10 cellular contexts compared by ENCODE assay signal in genomic region chr5:176366575-176366894, GRCh38. TPM values are rescaled to one million over a fixed set of nuclear protein-coding genes. Genes with fewer than 3 reads are reported as not detected.
DNase-seq lines count a peak whose midpoint lies in the region; ATAC-seq and TF ChIP-seq lines count a peak whose summit lies in the region.
"Had no signal": no experiment of that assay in that cellular context is flagged by ENCODE, and none has a peak within 500 bp of the region (broad histone marks: within the 10 kb centered on the region; RNA-seq: fewer than 3 reads in every experiment).

No MANE protein-coding gene starts in this region.

- H3K36me3 Mint-ChIP-seq in effector memory CD8-positive, alpha-beta T cell (ENCODE audit: insufficient read depth) = peaks cover 28% of the 10 kb centered on the region
- H3K36me3 Mint-ChIP-seq in nephron progenitor cell (ENCODE audit: low read depth) = peaks cover 37% of the 10 kb centered on the region

- H3K9me2 ChIP-seq in Karpas-422 (replicated peaks; ENCODE audit: insufficient read depth, low read length) = no peaks in the 10 kb centered on the region

- H3K9me3 ChIP-seq in BE2C = no peaks in the 10 kb centered on the region
- no peaks in the 10 kb centered on the region for H3K9me3 ChIP-seq in Karpas-422 (ENCODE audit: low read length)
- H3K9me3 ChIP-seq: neutrophil had no signal

- no peak overlapping the region for H3K27ac ChIP-seq in Karpas-422 (ENCODE audit: low read length)
- H3K27ac ChIP-seq: neutrophil had no signal

- peak overlapping the region; percentile 78 to 83 for H3K4me3 Mint-ChIP-seq in effector memory CD8-positive, alpha-beta T cell
- H3K4me3 Mint-ChIP-seq in nephron progenitor cell = peak overlapping the region; percentile 79

- H3K4me1 Mint-ChIP-seq in effector memory CD8-positive, alpha-beta T cell (ENCODE audit: low read depth in 2 of 2) = peaks cover 7 to 14% of the 10 kb centered on the region in 2 donors
- H3K4me1 Mint-ChIP-seq in nephron progenitor cell = peaks cover 19% of the 10 kb centered on the region

- H3K79me2 ChIP-seq in Karpas-422 (ENCODE audit: low read length) = peaks cover under 1% of the 10 kb centered on the region; the same call in 1 of the 2 replicates

- H3K4me3 ChIP-seq in BE2C (ENCODE audit: low read depth, low read length) = peak overlapping the region; percentile 80
- H3K4me3 ChIP-seq in Karpas-422 (ENCODE audit: low read length) = peak overlapping the region; percentile 78; the same call in 1 of the 2 replicates

- H3K9me3 Mint-ChIP-seq in effector memory CD8-positive, alpha-beta T cell = no peaks in the 10 kb centered on the region
- H3K9me3 Mint-ChIP-seq in nephron progenitor cell = no peaks in the 10 kb centered on the region

- H3K27ac Mint-ChIP-seq in effector memory CD8-positive, alpha-beta T cell = peak overlapping the region in 1 of 2 donors; percentile 69
- no peak overlapping the region for H3K27ac Mint-ChIP-seq in nephron progenitor cell

- peak overlapping the region; percentile 85 for H3K4me2 ChIP-seq in Karpas-422 (ENCODE audit: low read depth, low read length, poor library complexity, severe bottlenecking)

- TF ChIP-seq CTCF in BE2C (IDR thresholded peaks at IDR 0.05; ENCODE audit: low read depth, low read length) (no peak), nephron progenitor cell (IDR thresholded peaks at IDR 0.05) (no peak)

- peak overlapping the region; percentile 77 for H3K9ac ChIP-seq in Karpas-422 (ENCODE audit: low read length)

- H3K27me3 ChIP-seq in BE2C (no peaks in the 10 kb centered on the region), Karpas-422 (ENCODE audit: low read length) (no peaks in the 10 kb centered on the region)

- DNase-seq in BE2C (no peak), Karpas-422 (no peak), nephron progenitor cell (no peak), C1 segment of cervical spinal cord (lab: John Stamatoyannopoulos, UW) (no peak)
- no peak for DNase-seq in effector memory CD8-positive, alpha-beta T cell
- no peak for DNase-seq in stimulated activated naive CD4-positive, alpha-beta T cell treated with Interleukin-2 at 50 U/mL for 16 hours (lab: John Stamatoyannopoulos, UW)
- DNase-seq: NCI-H2107 had no signal

- H4K20me1 ChIP-seq in Karpas-422 (ENCODE audit: insufficient read depth, low read depth, low read length) = no peaks in the 10 kb centered on the region

- no peak for ATAC-seq in effector memory CD8-positive, alpha-beta T cell (replicated peaks)
- ATAC-seq in GM21447 (IDR thresholded peaks at IDR 0.05; ENCODE audit: unreplicated experiment) = no peak
- no peak for ATAC-seq in GM21515 (IDR thresholded peaks at IDR 0.05; ENCODE audit: unreplicated experiment)

- H3K27me3 Mint-ChIP-seq in effector memory CD8-positive, alpha-beta T cell = no peaks in the 10 kb centered on the region
- H3K27me3 Mint-ChIP-seq in nephron progenitor cell (ENCODE audit: low read depth, poor library complexity) = peaks cover 58% of the 10 kb centered on the region

- no peak overlapping the region for H2AFZ ChIP-seq in Karpas-422 (ENCODE audit: low read length)

- no peaks in the 10 kb centered on the region for H3K4me1 ChIP-seq in BE2C
- peaks cover 41% of the 10 kb centered on the region for H3K4me1 ChIP-seq in Karpas-422 (ENCODE audit: low read length)

- H3K36me3 ChIP-seq in BE2C (peaks cover 5% of the 10 kb centered on the region; the same call in 1 of the 2 replicates), Karpas-422 (ENCODE audit: insufficient read depth, low read length) (no peaks in the 10 kb centered on the region)
- H3K36me3 ChIP-seq: neutrophil had no signal

RNA-seq across cellular contexts. Expression of gene ARL10, which starts 1.2 kb away (rescaled TPM):
- polyA plus RNA-seq in BE2C (2012; ENCODE audit: insufficient read depth, insufficient read length, low read depth) = 10.4 TPM
- total RNA-seq in Karpas-422 (2014; rRNA removed; shearing (Covaris generic); ENCODE audit: low replicate concordance) = 4.8 and 5.8 TPM in 2 replicates

RNA-seq across cellular contexts. Expression of gene KIAA1191, which starts 5.0 kb away (rescaled TPM):
- 88.9 TPM for polyA plus RNA-seq in BE2C (2012; ENCODE audit: insufficient read depth, insufficient read length, low read depth)
- total RNA-seq in Karpas-422 (2014; rRNA removed; shearing (Covaris generic); ENCODE audit: low replicate concordance) = 40.8 and 57.5 TPM in 2 replicates

RNA-seq across cellular contexts. Expression of gene NOP16, which starts 21.9 kb away (rescaled TPM):
- polyA plus RNA-seq in BE2C (2012; ENCODE audit: insufficient read depth, insufficient read length, low read depth) = 206 TPM
- 19.8 and 57.5 TPM in 2 replicates for total RNA-seq in Karpas-422 (2014; rRNA removed; shearing (Covaris generic); ENCODE audit: low replicate concordance)

RNA-seq across cellular contexts. Expression of gene HIGD2A, which starts 22.0 kb away (rescaled TPM):
- polyA plus RNA-seq in BE2C (2012; ENCODE audit: insufficient read depth, insufficient read length, low read depth) = 243 TPM
- total RNA-seq in Karpas-422 (2014; rRNA removed; shearing (Covaris generic); ENCODE audit: low replicate concordance) = 146 and 207 TPM in 2 replicates

RNA-seq across cellular contexts. Expression of gene CLTB, which starts 49.8 kb away (rescaled TPM):
- polyA plus RNA-seq in BE2C (2012; ENCODE audit: insufficient read depth, insufficient read length, low read depth) = 264 TPM
- total RNA-seq in Karpas-422 (2014; rRNA removed; shearing (Covaris generic); ENCODE audit: low replicate concordance) = 31.7 and 78.9 TPM in 2 replicates
